Comparison of ENCODE assay signal across 16 cellular contexts in the genomic region with DNA sequence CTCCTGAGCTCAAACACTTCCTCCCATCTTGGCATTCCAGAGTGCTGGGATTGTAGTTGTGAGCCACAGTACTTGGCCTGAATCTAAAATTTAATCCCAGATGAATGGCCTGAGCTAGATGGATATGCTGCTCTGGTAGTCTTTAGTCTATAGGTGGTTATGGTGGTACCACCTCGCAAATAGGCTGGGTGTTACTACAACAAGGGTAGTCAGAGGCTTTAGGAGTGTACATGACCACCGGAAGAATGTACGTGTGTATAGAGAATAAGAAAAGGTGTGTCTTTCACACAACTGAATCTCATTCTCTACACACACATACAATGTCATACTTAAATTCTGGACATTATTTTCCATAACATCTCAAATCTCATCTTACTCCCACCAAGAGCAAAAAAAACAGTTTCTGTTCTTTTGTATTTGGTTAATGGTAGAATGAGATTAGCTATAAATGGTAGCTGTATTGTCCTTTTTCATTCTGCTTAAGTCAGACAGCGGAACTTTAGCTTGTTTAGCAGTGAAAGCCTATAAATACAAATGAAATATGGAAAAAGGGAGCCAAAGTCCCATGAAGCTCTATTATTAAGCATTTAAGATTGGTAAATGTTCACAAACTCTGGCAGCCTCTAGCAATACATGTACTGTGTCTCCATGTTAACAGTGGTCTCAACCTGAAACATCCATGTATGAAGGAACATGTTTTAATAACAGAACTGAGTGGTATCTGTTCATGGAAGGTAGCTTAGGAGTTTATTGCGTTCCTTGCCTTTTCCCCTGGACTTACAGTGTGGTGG. TPM values are rescaled to one million over a fixed set of nuclear protein-coding genes. Genes with fewer than 3 reads are reported as not detected.
DNase-seq lines count a peak whose midpoint lies in the region; ATAC-seq and TF ChIP-seq lines count a peak whose summit lies in the region.
"Had no signal": no experiment of that assay in that cellular context is flagged by ENCODE, and none has a peak within 500 bp of the region (broad histone marks: within the 10 kb centered on the region; RNA-seq: fewer than 3 reads in every experiment).

No MANE protein-coding gene starts in this region.

- peak overlapping the region; percentile 38 for H3K27ac ChIP-seq in temporal lobe (ENCODE audit: low read depth, low read length)
- peak overlapping the region in 2 of 4 donors; percentile 80 to 81 for H3K27ac ChIP-seq in upper lobe of left lung

- TF ChIP-seq EP300 in upper lobe of left lung (IDR thresholded peaks at IDR 0.05) = no peak

- no peak for TF ChIP-seq POLR2A in upper lobe of left lung (IDR thresholded peaks at IDR 0.05)

- CTCF ChIA-PET in activated naive CD4-positive, alpha-beta T cell treated with anti-CD3 and anti-CD28 coated beads for 36 hours (lab: Charles Lee) = interaction anchor here (0.6 to 1.8 kb wide), 3 partner anchors 10 to 450 kb away, joined by 3 to 6 read pairs (median 6); no protein-coding TSS in a partner anchor
- CTCF ChIA-PET in WTC11 (lab: Charles Lee) = interaction anchor here (1.8 kb wide), 1 partner anchor 24 kb away, joined by 6 read pairs; no protein-coding TSS in a partner anchor

- peaks cover 26% of the 10 kb centered on the region for H3K36me3 Mint-ChIP-seq in activated naive CD4-positive, alpha-beta T cell treated with anti-CD3 and anti-CD28 coated beads for 36 hours (ENCODE audit: low read depth)
- H3K36me3 Mint-ChIP-seq in WTC11 = peaks cover 21% of the 10 kb centered on the region
- H3K36me3 Mint-ChIP-seq in endothelial cell (ENCODE audit: low read depth, unreplicated experiment) = peaks cover 15% of the 10 kb centered on the region

- no peak overlapping the region for H3K4me3 ChIP-seq in upper lobe of left lung
- H3K4me3 ChIP-seq: cardiac muscle cell, hepatocyte had no signal

- 93 to 98% methylated on average over 5 of the region's 5 CpGs for WGBS in upper lobe of left lung, 2 donors

- peaks cover 0 to 41% (median 4%) of the 10 kb centered on the region in 4 donors for H3K36me3 ChIP-seq in upper lobe of left lung

- no peaks in the 10 kb centered on the region for H3K9me3 Mint-ChIP-seq in activated naive CD4-positive, alpha-beta T cell treated with anti-CD3 and anti-CD28 coated beads for 36 hours
- H3K9me3 Mint-ChIP-seq in WTC11 (no peaks in the 10 kb centered on the region), endothelial cell (ENCODE audit: unreplicated experiment) (no peaks in the 10 kb centered on the region)

- H3K4me1 Mint-ChIP-seq in activated naive CD4-positive, alpha-beta T cell treated with anti-CD3 and anti-CD28 coated beads for 36 hours (ENCODE audit: low read depth) = peaks cover 88% of the 10 kb centered on the region
- H3K4me1 Mint-ChIP-seq in WTC11 = peaks cover 33% of the 10 kb centered on the region
- peaks cover 65% of the 10 kb centered on the region for H3K4me1 Mint-ChIP-seq in endothelial cell (ENCODE audit: unreplicated experiment)

- H3K27me3 ChIP-seq in upper lobe of left lung = no peaks in the 10 kb centered on the region
- H3K27me3 ChIP-seq: cardiac muscle cell, hepatocyte had no signal

- POLR2A ChIA-PET in WTC11 (lab: Charles Lee) = interaction anchor here (0.7 kb wide), 1 partner anchor 26 kb away, joined by 3 read pairs; no protein-coding TSS in a partner anchor

- intact Hi-C loops in activated naive CD4-positive, alpha-beta T cell treated with anti-CD3 and anti-CD28 coated beads for 36 hours (cut with micrococcal nuclease) = no loop called here

- H3K27ac Mint-ChIP-seq in activated naive CD4-positive, alpha-beta T cell treated with anti-CD3 and anti-CD28 coated beads for 36 hours = peak overlapping the region; percentile 83
- peak overlapping the region; percentile 27 for H3K27ac Mint-ChIP-seq in WTC11
- H3K27ac Mint-ChIP-seq in endothelial cell (ENCODE audit: unreplicated experiment) = peak overlapping the region; percentile 90

- no peak overlapping the region for H3K4me3 Mint-ChIP-seq in activated naive CD4-positive, alpha-beta T cell treated with anti-CD3 and anti-CD28 coated beads for 36 hours
- no peak overlapping the region for H3K4me3 Mint-ChIP-seq in WTC11
- peak overlapping the region; percentile 37 for H3K4me3 Mint-ChIP-seq in endothelial cell (ENCODE audit: unreplicated experiment)

- TF ChIP-seq CTCF in WTC11 (IDR thresholded peaks at IDR 0.05) = no peak
- no peak for TF ChIP-seq CTCF in endothelial cell (IDR thresholded peaks at IDR 0.05; ENCODE audit: unreplicated experiment)
- TF ChIP-seq CTCF in upper lobe of left lung (IDR thresholded peaks at IDR 0.05) = no peak

- no peak for DNase-seq in activated naive CD4-positive, alpha-beta T cell treated with anti-CD3 and anti-CD28 coated beads for 36 hours
- no peak for DNase-seq in activated naive CD4-positive, alpha-beta T cell (lab: John Stamatoyannopoulos, UW)
- DNase-seq in WTC11 (ENCODE audit: low spot score) (no peak), endothelial cell (ENCODE audit: low spot score) (no peak), NCI-H2107 (lab: John Stamatoyannopoulos, UW) (no peak), upper lobe of left lung (no peak), NAMALWA (ENCODE audit: low spot score) (no peak)
- DNase-seq: activated T-cell treated with anti-CD3 and anti-CD28 coated beads for 4 hours, DMS79, NCI-H187 treated with DMSO at 0.1 percent for 48 hours, NCI-H774, occipital lobe, SHP77 treated with DMSO at 0.1 percent for 48 hours had no signal

- H3K27me3 Mint-ChIP-seq in activated naive CD4-positive, alpha-beta T cell treated with anti-CD3 and anti-CD28 coated beads for 36 hours (ENCODE audit: low read depth) = no peaks in the 10 kb centered on the region
- H3K27me3 Mint-ChIP-seq in WTC11 (ENCODE audit: low read depth) = no peaks in the 10 kb centered on the region
- peaks cover 3% of the 10 kb centered on the region for H3K27me3 Mint-ChIP-seq in endothelial cell (ENCODE audit: unreplicated experiment)

- no peaks in the 10 kb centered on the region for H3K9me3 ChIP-seq in upper lobe of left lung

- H3K4me1 ChIP-seq in upper lobe of left lung = peaks cover 63 to 84% (median 73%) of the 10 kb centered on the region in 4 donors

- no peak for ATAC-seq in WTC11
- ATAC-seq in upper lobe of left lung (ENCODE audit: low FRiP score in 2 of 2) = no peak

TF ChIP-seq in WTC11, 78 proteins besides CTCF, POLR2A, EP300 and RAD21 (continues in another document):
- TF ChIP-seq, protein P1, sequence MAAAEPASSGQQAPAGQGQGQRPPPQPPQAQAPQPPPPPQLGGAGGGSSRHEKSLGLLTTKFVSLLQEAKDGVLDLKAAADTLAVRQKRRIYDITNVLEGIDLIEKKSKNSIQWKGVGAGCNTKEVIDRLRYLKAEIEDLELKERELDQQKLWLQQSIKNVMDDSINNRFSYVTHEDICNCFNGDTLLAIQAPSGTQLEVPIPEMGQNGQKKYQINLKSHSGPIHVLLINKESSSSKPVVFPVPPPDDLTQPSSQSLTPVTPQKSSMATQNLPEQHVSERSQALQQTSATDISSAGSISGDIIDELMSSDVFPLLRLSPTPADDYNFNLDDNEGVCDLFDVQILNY (CRISPR knock-in tag; IDR thresholded peaks at IDR 0.05) = no peak
- no peak for TF ChIP-seq FOXK1 (CRISPR knock-in tag; IDR thresholded peaks at IDR 0.05)
- TF ChIP-seq ELF4 (CRISPR knock-in tag; IDR thresholded peaks at IDR 0.05; ENCODE audit: low read depth) = no peak
- TF ChIP-seq ZNF671 (CRISPR knock-in tag; IDR thresholded peaks at IDR 0.05) = no peak
- TF ChIP-seq GABPB1 (CRISPR knock-in tag; IDR thresholded peaks at IDR 0.05) = no peak
- no peak for TF ChIP-seq ZNF317 (CRISPR knock-in tag; IDR thresholded peaks at IDR 0.05; ENCODE audit: borderline replicate concordance, low read depth)
- TF ChIP-seq SP1 (CRISPR knock-in tag; conservative IDR thresholded peaks at IDR 0.05) = no peak
- TF ChIP-seq, protein P2, sequence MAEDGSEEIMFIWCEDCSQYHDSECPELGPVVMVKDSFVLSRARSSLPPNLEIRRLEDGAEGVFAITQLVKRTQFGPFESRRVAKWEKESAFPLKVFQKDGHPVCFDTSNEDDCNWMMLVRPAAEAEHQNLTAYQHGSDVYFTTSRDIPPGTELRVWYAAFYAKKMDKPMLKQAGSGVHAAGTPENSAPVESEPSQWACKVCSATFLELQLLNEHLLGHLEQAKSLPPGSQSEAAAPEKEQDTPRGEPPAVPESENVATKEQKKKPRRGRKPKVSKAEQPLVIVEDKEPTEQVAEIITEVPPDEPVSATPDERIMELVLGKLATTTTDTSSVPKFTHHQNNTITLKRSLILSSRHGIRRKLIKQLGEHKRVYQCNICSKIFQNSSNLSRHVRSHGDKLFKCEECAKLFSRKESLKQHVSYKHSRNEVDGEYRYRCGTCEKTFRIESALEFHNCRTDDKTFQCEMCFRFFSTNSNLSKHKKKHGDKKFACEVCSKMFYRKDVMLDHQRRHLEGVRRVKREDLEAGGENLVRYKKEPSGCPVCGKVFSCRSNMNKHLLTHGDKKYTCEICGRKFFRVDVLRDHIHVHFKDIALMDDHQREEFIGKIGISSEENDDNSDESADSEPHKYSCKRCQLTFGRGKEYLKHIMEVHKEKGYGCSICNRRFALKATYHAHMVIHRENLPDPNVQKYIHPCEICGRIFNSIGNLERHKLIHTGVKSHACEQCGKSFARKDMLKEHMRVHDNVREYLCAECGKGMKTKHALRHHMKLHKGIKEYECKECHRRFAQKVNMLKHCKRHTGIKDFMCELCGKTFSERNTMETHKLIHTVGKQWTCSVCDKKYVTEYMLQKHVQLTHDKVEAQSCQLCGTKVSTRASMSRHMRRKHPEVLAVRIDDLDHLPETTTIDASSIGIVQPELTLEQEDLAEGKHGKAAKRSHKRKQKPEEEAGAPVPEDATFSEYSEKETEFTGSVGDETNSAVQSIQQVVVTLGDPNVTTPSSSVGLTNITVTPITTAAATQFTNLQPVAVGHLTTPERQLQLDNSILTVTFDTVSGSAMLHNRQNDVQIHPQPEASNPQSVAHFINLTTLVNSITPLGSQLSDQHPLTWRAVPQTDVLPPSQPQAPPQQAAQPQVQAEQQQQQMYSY (CRISPR knock-in tag; IDR thresholded peaks at IDR 0.05) = no peak

RNA-seq across cellular contexts. Expression of a gene that starts 16.2 kb away (rescaled TPM):
- 100 to 1,000 TPM; 522 to 525 TPM for total RNA-seq in activated naive CD4-positive, alpha-beta T cell treated with anti-CD3 and anti-CD28 coated beads for 36 hours
- total RNA-seq in WTC11 (2021) (258 to 304 TPM (median 277 TPM) in 3 replicates), endothelial cell (ENCODE audit: unreplicated experiment) (378 TPM), temporal lobe (94.7 TPM), upper lobe of left lung (100 to 1,000 TPM; 113 to 502 (median 245) TPM)

RNA-seq across cellular contexts. Expression of a gene that starts 40.3 kb away (rescaled TPM):
- total RNA-seq in activated naive CD4-positive, alpha-beta T cell treated with anti-CD3 and anti-CD28 coated beads for 36 hours = 10 to 100 TPM; 81.3 to 89.7 TPM
- total RNA-seq in WTC11 (2021) (107 to 117 TPM (median 111 TPM) in 3 replicates), endothelial cell (ENCODE audit: unreplicated experiment) (52.7 TPM), temporal lobe (48.4 TPM), upper lobe of left lung (100 to 1,000 TPM in 3 of 6 donors, 10 to 100 TPM in 3; 35.6 to 190 (median 95.3) TPM)

Comparison
In these comparisons a context has a peak if more than half of its experiments do, and no peak if none do; other contexts are left out.
1. H3K27ac Mint-ChIP-seq: peak in every context shown above with its lines; median percentile 90 in endothelial cell; 83 in activated naive CD4-positive, alpha-beta T cell treated with anti-CD3 and anti-CD28 coated beads for 36 hours; 27 in WTC11.